ENCODE assay signal across 7 cellular contexts in genomic region chr2:232073699-232074098, GRCh38.
"Had no signal": no experiment of that assay in that cellular context is flagged by ENCODE, and none has a peak within 500 bp of the region (broad histone marks: within the 10 kb centered on the region; RNA-seq: fewer than 3 reads in every experiment).

No MANE protein-coding gene starts in this region.

- DNase-seq: GM23248, GOT3, H7, HFFc6, IMR-90 had no signal

- FAIRE-seq: K562 had no signal

- H3K27ac ChIP-seq: GM23248, HL-60 had no signal
